In genomic region chr4:172055046-172055445, GRCh38 we compare ENCODE assay signal across 15 cellular contexts.
DNase-seq lines count a peak whose midpoint lies in the region; ATAC-seq lines count a peak whose summit lies in the region.
"Had no signal": no experiment of that assay in that cellular context is flagged by ENCODE, and none has a peak within 500 bp of the region (broad histone marks: within the 10 kb centered on the region; RNA-seq: fewer than 3 reads in every experiment).

No MANE protein-coding gene starts in this region.

- peak; percentile 23 for DNase-seq in RPMI8226
- no peak for DNase-seq in ecto neural progenitor cell (ENCODE audit: low spot score)
- no peak for DNase-seq in GM19238 (ENCODE audit: insufficient read length, low spot score)
- no peak for DNase-seq in GF-D8 (lab: John Stamatoyannopoulos, UW)
- DNase-seq in COLO668 (lab: John Stamatoyannopoulos, UW; ENCODE audit: unreplicated experiment), result no peak
- DNase-seq: activated naive CD8-positive, alpha-beta T cell treated with anti-CD3 and anti-CD28 coated beads, Interleukin-2, amount 10 ng/mL, durations not matched to agents 7 days and 5 days; CD8-positive, alpha-beta memory T cell; GDM1; NCI-H1417; ovary; stimulated activated CD4-positive, alpha-beta T cell treated with anti-CD3 and anti-CD28 coated beads, Interleukin-12 subunit alpha, Interleukin-12 subunit beta, amount 100 ng/mL, for 4 hours had no signal

- ATAC-seq in GM19023 (IDR thresholded peaks at IDR 0.05; ENCODE audit: unreplicated experiment) (peak; percentile 67), GM21723 (IDR thresholded peaks at IDR 0.05; ENCODE audit: unreplicated experiment) (peak; percentile 86), HG03066 (IDR thresholded peaks at IDR 0.05; ENCODE audit: low read depth, unreplicated experiment) (peak; percentile 57)
- ATAC-seq: HepG2 had no signal
